ENCODE assay signal across 12 cellular contexts in the genomic region with DNA sequence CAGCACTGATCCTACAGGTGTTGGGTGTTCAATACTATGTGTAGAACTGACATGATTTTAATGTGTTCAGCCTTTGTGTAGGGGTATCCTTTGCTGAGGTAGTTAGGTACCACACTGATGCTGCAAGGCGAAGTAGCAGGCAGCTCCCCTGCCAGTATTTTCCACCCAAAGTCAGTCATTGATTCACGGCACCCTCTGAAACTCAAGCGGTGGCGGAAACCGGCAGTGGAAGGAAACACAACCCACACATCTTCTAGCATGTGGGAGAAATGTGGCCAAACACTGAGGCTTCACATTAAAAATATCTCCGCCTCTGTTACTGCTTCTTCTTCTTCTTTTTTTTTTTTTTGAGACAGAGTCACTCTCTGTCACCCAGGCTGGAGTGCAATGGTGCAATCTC.
DNase-seq lines count a peak whose midpoint lies in the region; ATAC-seq and TF ChIP-seq lines count a peak whose summit lies in the region.
"Had no signal": no experiment of that assay in that cellular context is flagged by ENCODE, and none has a peak within 500 bp of the region (broad histone marks: within the 10 kb centered on the region; RNA-seq: fewer than 3 reads in every experiment).

No MANE protein-coding gene starts in this region.

- no peak for TF ChIP-seq CTCF in GM13976 (IDR thresholded peaks at IDR 0.05; ENCODE audit: borderline replicate concordance, control extremely low read depth, extremely low read depth, insufficient read depth, missing control alignments)

- H3K9me3 Mint-ChIP-seq in activated T-helper 1 cell treated with anti-CD3 and anti-CD28 coated beads, Interleukin-12 subunit alpha, Interleukin-12 subunit beta, Interleukin-2, Interleukin-4 antibody, amounts not matched to agents 30 ng/mL and 10 ng/mL and 1 ng/mL, durations not matched to agents 14 hours and 24 hours and 36 hours = peaks cover 33% of the 10 kb centered on the region

- peaks cover 4% of the 10 kb centered on the region for H3K36me3 Mint-ChIP-seq in activated T-helper 1 cell treated with anti-CD3 and anti-CD28 coated beads, Interleukin-12 subunit alpha, Interleukin-12 subunit beta, Interleukin-2, Interleukin-4 antibody, amounts not matched to agents 30 ng/mL and 10 ng/mL and 1 ng/mL, durations not matched to agents 14 hours and 24 hours and 36 hours (ENCODE audit: low read depth)

- DNase-seq in GM13976 (ENCODE audit: low spot score) (peak; percentile 32), left cardiac atrium (no peak), pons (ENCODE audit: low spot score) (no peak), DMS53 treated with DMSO at 0.1 percent for 48 hours (lab: John Stamatoyannopoulos, UW; ENCODE audit: unreplicated experiment) (no peak)
- DNase-seq in activated T-helper 1 cell treated with anti-CD3 and anti-CD28 coated beads, Interleukin-12 subunit alpha, Interleukin-12 subunit beta, Interleukin-2, Interleukin-4 antibody, amounts not matched to agents 30 ng/mL and 10 ng/mL and 1 ng/mL, durations not matched to agents 14 hours and 24 hours and 36 hours (ENCODE audit: low spot score) = peak; percentile 34
- DNase-seq in stimulated activated CD4-positive, alpha-beta T cell treated with anti-CD3 and anti-CD28 coated beads, Interleukin-2, amount 100 ng/mL, for 48 hours = peak; percentile 35 to 51
- DNase-seq in effector memory CD4-positive, alpha-beta T cell = no peak
- DNase-seq: effector CD8-positive, alpha-beta T cell; NCI-H1092; testis had no signal

- no peaks in the 10 kb centered on the region for H3K27me3 ChIP-seq in effector memory CD4-positive, alpha-beta T cell (replicated peaks; ENCODE audit: control insufficient read depth, insufficient read depth, low read length, poor library complexity, severe bottlenecking)
- H3K27me3 ChIP-seq: testis had no signal

- ATAC-seq in HG03432 (IDR thresholded peaks at IDR 0.05; ENCODE audit: unreplicated experiment) = peak; percentile 62
- ATAC-seq in left cardiac atrium = no peak
- ATAC-seq: Panc1 had no signal

- H3K4me1 ChIP-seq in effector memory CD4-positive, alpha-beta T cell (ENCODE audit: control insufficient read depth, insufficient read depth, low read length, poor library complexity, severe bottlenecking) = no peaks in the 10 kb centered on the region

- intact Hi-C loops in activated T-helper 1 cell treated with anti-CD3 and anti-CD28 coated beads, Interleukin-12 subunit alpha, Interleukin-12 subunit beta, Interleukin-2, Interleukin-4 antibody, amounts not matched to agents 30 ng/mL and 10 ng/mL and 1 ng/mL, durations not matched to agents 14 hours and 24 hours and 36 hours (cut with micrococcal nuclease) = loop anchor here (1.0 to 5.0 kb wide), 6 partner anchors 40 to 714 kb away; a partner anchor contains a TSS
- intact Hi-C loops in left cardiac atrium (cut with DNase I) = no loop called here

- H3K4me1 Mint-ChIP-seq in activated T-helper 1 cell treated with anti-CD3 and anti-CD28 coated beads, Interleukin-12 subunit alpha, Interleukin-12 subunit beta, Interleukin-2, Interleukin-4 antibody, amounts not matched to agents 30 ng/mL and 10 ng/mL and 1 ng/mL, durations not matched to agents 14 hours and 24 hours and 36 hours (ENCODE audit: low read depth) = peaks cover 32% of the 10 kb centered on the region

- no peaks in the 10 kb centered on the region for H3K9me3 ChIP-seq in effector memory CD4-positive, alpha-beta T cell (ENCODE audit: control insufficient read depth, low read length)
- H3K9me3 ChIP-seq: testis had no signal

- peaks cover 19% of the 10 kb centered on the region for H3K27me3 Mint-ChIP-seq in activated T-helper 1 cell treated with anti-CD3 and anti-CD28 coated beads, Interleukin-12 subunit alpha, Interleukin-12 subunit beta, Interleukin-2, Interleukin-4 antibody, amounts not matched to agents 30 ng/mL and 10 ng/mL and 1 ng/mL, durations not matched to agents 14 hours and 24 hours and 36 hours (ENCODE audit: insufficient read depth)

- H3K27ac ChIP-seq in effector memory CD4-positive, alpha-beta T cell (ENCODE audit: insufficient read depth, low read length, poor library complexity, severe bottlenecking) = no peak overlapping the region
- H3K27ac ChIP-seq: testis had no signal

- peak overlapping the region; percentile 22 for H3K27ac Mint-ChIP-seq in activated T-helper 1 cell treated with anti-CD3 and anti-CD28 coated beads, Interleukin-12 subunit alpha, Interleukin-12 subunit beta, Interleukin-2, Interleukin-4 antibody, amounts not matched to agents 30 ng/mL and 10 ng/mL and 1 ng/mL, durations not matched to agents 14 hours and 24 hours and 36 hours

- H3K36me3 ChIP-seq in effector memory CD4-positive, alpha-beta T cell (ENCODE audit: control insufficient read depth, insufficient read depth, low read length) = no peaks in the 10 kb centered on the region

- in situ Hi-C loops in GM13976 (cut with MboI; ENCODE audit: low sequenced_read_pairs, unreplicated experiment) = no loop called here

- peak overlapping the region; percentile 39 for H3K4me3 Mint-ChIP-seq in activated T-helper 1 cell treated with anti-CD3 and anti-CD28 coated beads, Interleukin-12 subunit alpha, Interleukin-12 subunit beta, Interleukin-2, Interleukin-4 antibody, amounts not matched to agents 30 ng/mL and 10 ng/mL and 1 ng/mL, durations not matched to agents 14 hours and 24 hours and 36 hours

- H3K4me3 ChIP-seq in effector memory CD4-positive, alpha-beta T cell (ENCODE audit: insufficient read depth, low read depth, low read length, poor library complexity, severe bottlenecking) = no peak overlapping the region
- H3K4me3 ChIP-seq: testis had no signal

Comparison
In these comparisons a context has a peak if more than half of its experiments do, and no peak if none do; other contexts are left out.
1. DNase-seq: peak in GM13976 (single experiment), activated T-helper 1 cell treated with anti-CD3 and anti-CD28 coated beads, Interleukin-12 subunit alpha, Interleukin-12 subunit beta, Interleukin-2, Interleukin-4 antibody, amounts not matched to agents 30 ng/mL and 10 ng/mL and 1 ng/mL, durations not matched to agents 14 hours and 24 hours and 36 hours (single experiment) and stimulated activated CD4-positive, alpha-beta T cell treated with anti-CD3 and anti-CD28 coated beads, Interleukin-2, amount 100 ng/mL, for 48 hours (2 of 2); none in left cardiac atrium (single experiment), effector memory CD4-positive, alpha-beta T cell (0 of 3), pons (single experiment) and DMS53 treated with DMSO at 0.1 percent for 48 hours (single experiment).